ENCODE assay signal across 8 cellular contexts in genomic region chr11:121367434-121367833, GRCh38.
DNase-seq lines count a peak whose midpoint lies in the region; ATAC-seq and TF ChIP-seq lines count a peak whose summit lies in the region.

No MANE protein-coding gene starts in this region.

- peak overlapping the region in 1 of 4 donors; percentile 12 for H3K4me3 ChIP-seq in Peyer's patch
- H3K4me3 ChIP-seq in fibroblast of mammary gland (ENCODE audit: control insufficient read depth, low read depth, low read length) = no peak overlapping the region
- no peak overlapping the region for H3K4me3 ChIP-seq in ovary

- no peaks in the 10 kb centered on the region for H3K27me3 Mint-ChIP-seq in CD14-positive monocyte (ENCODE audit: low read depth in 3 of 3)

- DNase-seq in CD14-positive monocyte (ENCODE audit: low spot score) (no peak), Peyer's patch (peak in 2 of 3 donors; percentile 52 to 54), fibroblast of mammary gland (ENCODE audit: low read depth) (peak; percentile 41), AML-193 (lab: John Stamatoyannopoulos, UW) (no peak), NCI-H1930 (lab: John Stamatoyannopoulos, UW) (no peak), ovary (no peak)

- 43 to 44% (median 44%) methylated on average over 5 of the region's 5 CpGs for WGBS in ovary, 3 donors

- H3K36me3 Mint-ChIP-seq in CD14-positive monocyte = no peaks in the 10 kb centered on the region

- peak overlapping the region; percentile 51 to 95 (median 86) for H3K27ac Mint-ChIP-seq in CD14-positive monocyte

- intact Hi-C loops in CD14-positive monocyte (cut with micrococcal nuclease) = no loop called here
- intact Hi-C loops in ovary (cut with DNase I) = no loop called here

- H3K36me3 ChIP-seq in Peyer's patch (no peaks in the 10 kb centered on the region), ovary (no peaks in the 10 kb centered on the region)

- peak overlapping the region; percentile 42 to 86 for H3K4me3 Mint-ChIP-seq in CD14-positive monocyte

- no peak for TF ChIP-seq EP300 in ovary (IDR thresholded peaks at IDR 0.05)

- TF ChIP-seq POLR2A in Peyer's patch (IDR thresholded peaks at IDR 0.05) (no peak), ovary (IDR thresholded peaks at IDR 0.05) (no peak)

- H3K27me3 ChIP-seq in Peyer's patch (no peaks in the 10 kb centered on the region), ovary (no peaks in the 10 kb centered on the region)

- TF ChIP-seq CTCF in CD14-positive monocyte (IDR thresholded peaks at IDR 0.05) = no peak
- TF ChIP-seq CTCF in Peyer's patch (IDR thresholded peaks at IDR 0.05) = no peak
- TF ChIP-seq CTCF in fibroblast of mammary gland (conservative IDR thresholded peaks at IDR 0.05; ENCODE audit: control insufficient read depth, insufficient read depth, low read depth, low read length) = no peak
- TF ChIP-seq CTCF in ovary (IDR thresholded peaks at IDR 0.05) = no peak

- H3K9me3 Mint-ChIP-seq in CD14-positive monocyte = peaks cover 0 to 8% (median 3%) of the 10 kb centered on the region in 7 donors

- H3K9me3 ChIP-seq in Peyer's patch (no peaks in the 10 kb centered on the region), ovary (no peaks in the 10 kb centered on the region)

- H3K27ac ChIP-seq in Peyer's patch (peak overlapping the region in 2 of 4 donors; percentile 30 to 52), ovary (no peak overlapping the region)

- peaks cover 40% of the 10 kb centered on the region for H3K4me1 Mint-ChIP-seq in CD14-positive monocyte

- ATAC-seq in GM18520 (IDR thresholded peaks at IDR 0.05; ENCODE audit: unreplicated experiment) (peak; percentile 87), HG02938 (IDR thresholded peaks at IDR 0.05; ENCODE audit: unreplicated experiment) (peak; percentile 97)

- peaks cover 0 to 4% (median 0%) of the 10 kb centered on the region in 4 donors for H3K4me1 ChIP-seq in Peyer's patch
- H3K4me1 ChIP-seq in ovary (ENCODE audit: insufficient read depth) = peaks cover 7% of the 10 kb centered on the region

Comparison
In these comparisons a context has a peak if more than half of its experiments do, and no peak if none do; other contexts are left out.
1. DNase-seq: peak in Peyer's patch (2 of 3) and fibroblast of mammary gland (single experiment); none in CD14-positive monocyte (single experiment), AML-193 (0 of 2), NCI-H1930 (0 of 2) and ovary (0 of 5).